ENCODE assay signal across 8 cellular contexts in genomic region chr16:20900299-20901067, GRCh38. TPM values are rescaled to one million over a fixed set of nuclear protein-coding genes. Genes with fewer than 3 reads are reported as not detected.
A peak's percentile ranks its signal among the peaks of the same experiment; 100 is the strongest.
DNase-seq lines count a peak whose midpoint lies in the region; TF ChIP-seq lines count a peak whose summit lies in the region.

DCUN1D3 (minus strand) TSS chr16:20900358; CDS start chr16:20862538, 37,820 bp downstream.
LYRM1 (plus strand) TSS chr16:20900771; CDS start chr16:20915556, 14,785 bp downstream.

- H3K79me2 ChIP-seq in SK-N-SH (ENCODE audit: insufficient read depth) = peaks cover 78% of the 10 kb centered on the region

- DNase-seq in GF-D8 (lab: John Stamatoyannopoulos, UW) = peak; percentile 96
- DNase-seq in HFF-Myc (ENCODE audit: extremely low read depth, low read depth) = peak; percentile 97
- peak; percentile 86 for DNase-seq in NCI-H1048 (lab: John Stamatoyannopoulos, UW)
- peak; percentile 96 for DNase-seq in SK-N-SH
- DNase-seq in activated naive CD4-positive, alpha-beta T cell treated with anti-CD3 and anti-CD28 coated beads, Interleukin-2, amount 50 U/mL, for 16 hours = peak; percentile 86
- DNase-seq in globus pallidus (ENCODE audit: low spot score) = peak; percentile 98
- DNase-seq in nucleus accumbens (lab: John Stamatoyannopoulos, UW) = peak; percentile 64 to 98 (median 95)
- peak; percentile 97 to 98 for DNase-seq in suprapubic skin (ENCODE audit: low spot score in 2 of 2)

- TF ChIP-seq CTCF in HFF-Myc (IDR thresholded peaks at IDR 0.05; ENCODE audit: low read depth, low read length, missing control alignments) (no peak), SK-N-SH (IDR thresholded peaks at IDR 0.05) (no peak), suprapubic skin (IDR thresholded peaks at IDR 0.05) (no peak)

- CTCF ChIA-PET in SK-N-SH (lab: Yijun Ruan, JAX) = interaction anchor here (0.9 to 2.3 kb wide), 3 partner anchors 22 to 50 kb away, joined by 3 to 10 read pairs (median 7); no protein-coding TSS in a partner anchor

- TF ChIP-seq RAD21 in SK-N-SH (IDR thresholded peaks at IDR 0.05; ENCODE audit: low read length) = no peak

- H3K27me3 ChIP-seq in SK-N-SH (ENCODE audit: insufficient read depth) (no peaks in the 10 kb centered on the region), suprapubic skin (no peaks in the 10 kb centered on the region)

- peaks cover 9 to 24% of the 10 kb centered on the region in 2 experiments for H3K36me3 ChIP-seq in SK-N-SH (replicated peaks in 1 of 2; ENCODE audit: control insufficient read depth in 1 of 2, insufficient read depth in 2 of 2, low read length in 1 of 2)
- H3K36me3 ChIP-seq in suprapubic skin = peaks cover 8% of the 10 kb centered on the region

- peak within 1 kb of the TSS; percentile 20; the same call in 1 of the 2 replicates for H2AFZ ChIP-seq in SK-N-SH (ENCODE audit: low read depth)

- H3K27ac ChIP-seq in SK-N-SH (ENCODE audit: low read depth in 2 of 2, low read length in 1 of 2) (peak within 1 kb of the TSS; percentile 93 to 98), suprapubic skin (peak within 1 kb of the TSS; percentile 97)

- H3K4me2 ChIP-seq in SK-N-SH = peak within 1 kb of the TSS; percentile 89

- POLR2A ChIA-PET in SK-N-SH (lab: Yijun Ruan, JAX) = interaction anchor here (0.6 to 2.1 kb wide), 4 partner anchors 14 to 1201 kb away, joined by 3 to 8 read pairs (median 5); partner anchors contain the start of genes ERI2 and REXO5

- H3K4me3 ChIP-seq in HFF-Myc (replicated peaks; ENCODE audit: low read depth, low read length) = peak within 1 kb of the TSS; percentile 94
- peak within 1 kb of the TSS; percentile 84 to 95 for H3K4me3 ChIP-seq in SK-N-SH (ENCODE audit: low read depth in 2 of 2, low read length in 1 of 2)
- peak within 1 kb of the TSS; percentile 61 for H3K4me3 ChIP-seq in suprapubic skin

- no peaks in the 10 kb centered on the region for H3K9me2 ChIP-seq in SK-N-SH

- 1% methylated on average over 27 of the region's 62 CpGs for WGBS in SK-N-SH (ENCODE audit: low lambda C conversion rate)
- under 1% methylated on average over 46 of the region's 62 CpGs for WGBS in suprapubic skin

- peaks cover 6% of the 10 kb centered on the region for H3F3A ChIP-seq in SK-N-SH (replicated peaks; ENCODE audit: insufficient read depth)

- TF ChIP-seq POLR2A in suprapubic skin (IDR thresholded peaks at IDR 0.05) = peak; percentile 54 to 88

- peak within 1 kb of the TSS; percentile 96 for H3K9ac ChIP-seq in SK-N-SH

- TF ChIP-seq EP300 in SK-N-SH (IDR thresholded peaks at IDR 0.05; ENCODE audit: borderline replicate concordance in 1 of 2, low read depth in 1 of 2, low read length in 1 of 2) (peak in 1 of 2 experiments; percentile 29; a peak in 1 of 4 replicates), suprapubic skin (IDR thresholded peaks at IDR 0.05) (no peak)

- H4K20me1 ChIP-seq in SK-N-SH (ENCODE audit: insufficient read depth) = peaks cover 7% of the 10 kb centered on the region; the same call in 1 of the 2 replicates

- H3K9me3 ChIP-seq in SK-N-SH (no peaks in the 10 kb centered on the region), suprapubic skin (no peaks in the 10 kb centered on the region)

- peaks cover 20 to 22% of the 10 kb centered on the region in 2 experiments; a peak in 3 of 4 replicates for H3K4me1 ChIP-seq in SK-N-SH (ENCODE audit: control insufficient read depth in 1 of 2, insufficient read depth in 2 of 2, low read depth in 1 of 2, low read length in 1 of 2)
- H3K4me1 ChIP-seq in suprapubic skin = peaks cover 67% of the 10 kb centered on the region

TF ChIP-seq in SK-N-SH, 30 proteins besides CTCF, POLR2A, EP300 and RAD21:
- TF ChIP-seq RCOR1 (IDR thresholded peaks at IDR 0.05; ENCODE audit: low read length) = no peak
- no peak for TF ChIP-seq USF1 (IDR thresholded peaks at IDR 0.05; ENCODE audit: borderline replicate concordance, low read depth)
- TF ChIP-seq CHD2 (IDR thresholded peaks at IDR 0.05; ENCODE audit: low read length, partially characterized antibody) = peak; percentile 36
- TF ChIP-seq ELF1 (IDR thresholded peaks at IDR 0.05) = peak; percentile 62
- TF ChIP-seq FOSL2 (IDR thresholded peaks at IDR 0.05; ENCODE audit: borderline replicate concordance, low read depth) = no peak
- 0 out of 2 replicates have a peak, but pooled peaks have one; percentile 6 for TF ChIP-seq PBX3 (IDR thresholded peaks at IDR 0.05)
- TF ChIP-seq JUND (IDR thresholded peaks at IDR 0.05) = no peak; the same call in 1 of the 2 replicates
- 0 out of 2 replicates have a peak, but pooled peaks have one; percentile 25 for TF ChIP-seq SIN3A (IDR thresholded peaks at IDR 0.05; ENCODE audit: borderline replicate concordance, low read depth, low read length)
- TF ChIP-seq REST (IDR thresholded peaks at IDR 0.05; ENCODE audit: low read depth, low read length) = 0 out of 2 replicates have a peak, but pooled peaks have one; percentile 29
- TF ChIP-seq TCF12 (IDR thresholded peaks at IDR 0.05) = peak; percentile 16; the same call in 1 of the 2 replicates
- peak; percentile 71 for TF ChIP-seq GABPA (IDR thresholded peaks at IDR 0.05; ENCODE audit: low read depth)
- no peak for TF ChIP-seq GATA2 (CRISPR knock-in tag; IDR thresholded peaks at IDR 0.05)
- TF ChIP-seq TAF1 (IDR thresholded peaks at IDR 0.05; ENCODE audit: borderline replicate concordance, low read depth, low read length) = peak; percentile 88
- no peak for TF ChIP-seq USF2 (IDR thresholded peaks at IDR 0.05; ENCODE audit: borderline replicate concordance, low read depth, low read length)
- TF ChIP-seq RFX5 (IDR thresholded peaks at IDR 0.05; ENCODE audit: low read length) = peak; percentile 59; the same call in 1 of the 2 replicates
- TF ChIP-seq MAX (IDR thresholded peaks at IDR 0.05; ENCODE audit: low read depth) = peak; percentile 72
- peak; percentile 73 for TF ChIP-seq POLR2AphosphoS5 (IDR thresholded peaks at IDR 0.05; ENCODE audit: low read depth, low read length)
- TF ChIP-seq RXRA (IDR thresholded peaks at IDR 0.05; ENCODE audit: borderline replicate concordance, low read depth) = no peak
- peak; percentile 28; the same call in 1 of the 2 replicates for TF ChIP-seq MXI1 (IDR thresholded peaks at IDR 0.05; ENCODE audit: low read depth, low read length)

RNA-seq across cellular contexts. Expression of gene DCUN1D3, which starts in this region (rescaled TPM):
- 4.7 and 6.2 TPM in 2 replicates for polyA plus RNA-seq in SK-N-SH (2012; rRNA removed)
- polyA plus RNA-seq in SK-N-SH (2012; cell fraction: cytosol; rRNA removed) = 4.5 and 4.7 TPM in 2 replicates
- 6.8 and 7.8 TPM in 2 replicates for polyA plus RNA-seq in SK-N-SH (2012; cell fraction: nucleus; rRNA removed)
- 10 to 100 TPM; 16.6 to 31.8 (median 21.1) TPM for total RNA-seq in suprapubic skin

RNA-seq across cellular contexts. Expression of gene LYRM1, which starts in this region (rescaled TPM):
- 18.1 and 21.9 TPM in 2 replicates for polyA plus RNA-seq in SK-N-SH (2012; rRNA removed)
- 30.9 and 32.6 TPM in 2 replicates for polyA plus RNA-seq in SK-N-SH (2012; cell fraction: cytosol; rRNA removed)
- 2.8 and 8.5 TPM in 2 replicates for polyA plus RNA-seq in SK-N-SH (2012; cell fraction: nucleus; rRNA removed)
- total RNA-seq in suprapubic skin = 10 to 100 TPM; 17.4 to 37.3 (median 30.0) TPM

Comparison
In these comparisons a context has a peak if more than half of its experiments do, and no peak if none do; other contexts are left out.
1. Peak in every context shown above with its lines: DNase-seq, H3K4me3 ChIP-seq and H3K27ac ChIP-seq.